1 cellular context compared by ENCODE assay signal in the genomic region with DNA sequence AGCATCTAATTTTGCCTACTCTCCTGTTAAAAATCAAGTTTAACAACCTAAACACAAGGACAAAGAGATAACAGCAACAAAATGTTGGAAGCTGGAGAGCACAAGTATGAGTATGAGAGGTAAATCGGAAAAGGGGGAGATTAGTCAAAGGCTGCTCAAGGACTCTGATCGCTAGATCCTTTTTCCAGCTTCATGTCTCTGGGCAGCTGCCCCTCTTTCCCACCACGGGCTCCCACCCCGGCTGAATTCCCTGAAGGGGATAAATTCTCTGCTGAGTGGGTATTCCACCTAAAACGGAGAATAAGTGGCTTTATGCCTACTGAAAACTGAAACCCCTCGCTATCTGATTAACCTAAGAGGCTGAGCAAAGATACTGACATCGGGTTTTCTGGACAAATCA.
TF ChIP-seq lines count a peak whose summit lies in the region.

No MANE protein-coding gene starts in this region.

TF ChIP-seq in H1, 55 proteins besides CTCF, POLR2A, EP300 and RAD21 (continued from another document):
- TF ChIP-seq, protein P1, sequence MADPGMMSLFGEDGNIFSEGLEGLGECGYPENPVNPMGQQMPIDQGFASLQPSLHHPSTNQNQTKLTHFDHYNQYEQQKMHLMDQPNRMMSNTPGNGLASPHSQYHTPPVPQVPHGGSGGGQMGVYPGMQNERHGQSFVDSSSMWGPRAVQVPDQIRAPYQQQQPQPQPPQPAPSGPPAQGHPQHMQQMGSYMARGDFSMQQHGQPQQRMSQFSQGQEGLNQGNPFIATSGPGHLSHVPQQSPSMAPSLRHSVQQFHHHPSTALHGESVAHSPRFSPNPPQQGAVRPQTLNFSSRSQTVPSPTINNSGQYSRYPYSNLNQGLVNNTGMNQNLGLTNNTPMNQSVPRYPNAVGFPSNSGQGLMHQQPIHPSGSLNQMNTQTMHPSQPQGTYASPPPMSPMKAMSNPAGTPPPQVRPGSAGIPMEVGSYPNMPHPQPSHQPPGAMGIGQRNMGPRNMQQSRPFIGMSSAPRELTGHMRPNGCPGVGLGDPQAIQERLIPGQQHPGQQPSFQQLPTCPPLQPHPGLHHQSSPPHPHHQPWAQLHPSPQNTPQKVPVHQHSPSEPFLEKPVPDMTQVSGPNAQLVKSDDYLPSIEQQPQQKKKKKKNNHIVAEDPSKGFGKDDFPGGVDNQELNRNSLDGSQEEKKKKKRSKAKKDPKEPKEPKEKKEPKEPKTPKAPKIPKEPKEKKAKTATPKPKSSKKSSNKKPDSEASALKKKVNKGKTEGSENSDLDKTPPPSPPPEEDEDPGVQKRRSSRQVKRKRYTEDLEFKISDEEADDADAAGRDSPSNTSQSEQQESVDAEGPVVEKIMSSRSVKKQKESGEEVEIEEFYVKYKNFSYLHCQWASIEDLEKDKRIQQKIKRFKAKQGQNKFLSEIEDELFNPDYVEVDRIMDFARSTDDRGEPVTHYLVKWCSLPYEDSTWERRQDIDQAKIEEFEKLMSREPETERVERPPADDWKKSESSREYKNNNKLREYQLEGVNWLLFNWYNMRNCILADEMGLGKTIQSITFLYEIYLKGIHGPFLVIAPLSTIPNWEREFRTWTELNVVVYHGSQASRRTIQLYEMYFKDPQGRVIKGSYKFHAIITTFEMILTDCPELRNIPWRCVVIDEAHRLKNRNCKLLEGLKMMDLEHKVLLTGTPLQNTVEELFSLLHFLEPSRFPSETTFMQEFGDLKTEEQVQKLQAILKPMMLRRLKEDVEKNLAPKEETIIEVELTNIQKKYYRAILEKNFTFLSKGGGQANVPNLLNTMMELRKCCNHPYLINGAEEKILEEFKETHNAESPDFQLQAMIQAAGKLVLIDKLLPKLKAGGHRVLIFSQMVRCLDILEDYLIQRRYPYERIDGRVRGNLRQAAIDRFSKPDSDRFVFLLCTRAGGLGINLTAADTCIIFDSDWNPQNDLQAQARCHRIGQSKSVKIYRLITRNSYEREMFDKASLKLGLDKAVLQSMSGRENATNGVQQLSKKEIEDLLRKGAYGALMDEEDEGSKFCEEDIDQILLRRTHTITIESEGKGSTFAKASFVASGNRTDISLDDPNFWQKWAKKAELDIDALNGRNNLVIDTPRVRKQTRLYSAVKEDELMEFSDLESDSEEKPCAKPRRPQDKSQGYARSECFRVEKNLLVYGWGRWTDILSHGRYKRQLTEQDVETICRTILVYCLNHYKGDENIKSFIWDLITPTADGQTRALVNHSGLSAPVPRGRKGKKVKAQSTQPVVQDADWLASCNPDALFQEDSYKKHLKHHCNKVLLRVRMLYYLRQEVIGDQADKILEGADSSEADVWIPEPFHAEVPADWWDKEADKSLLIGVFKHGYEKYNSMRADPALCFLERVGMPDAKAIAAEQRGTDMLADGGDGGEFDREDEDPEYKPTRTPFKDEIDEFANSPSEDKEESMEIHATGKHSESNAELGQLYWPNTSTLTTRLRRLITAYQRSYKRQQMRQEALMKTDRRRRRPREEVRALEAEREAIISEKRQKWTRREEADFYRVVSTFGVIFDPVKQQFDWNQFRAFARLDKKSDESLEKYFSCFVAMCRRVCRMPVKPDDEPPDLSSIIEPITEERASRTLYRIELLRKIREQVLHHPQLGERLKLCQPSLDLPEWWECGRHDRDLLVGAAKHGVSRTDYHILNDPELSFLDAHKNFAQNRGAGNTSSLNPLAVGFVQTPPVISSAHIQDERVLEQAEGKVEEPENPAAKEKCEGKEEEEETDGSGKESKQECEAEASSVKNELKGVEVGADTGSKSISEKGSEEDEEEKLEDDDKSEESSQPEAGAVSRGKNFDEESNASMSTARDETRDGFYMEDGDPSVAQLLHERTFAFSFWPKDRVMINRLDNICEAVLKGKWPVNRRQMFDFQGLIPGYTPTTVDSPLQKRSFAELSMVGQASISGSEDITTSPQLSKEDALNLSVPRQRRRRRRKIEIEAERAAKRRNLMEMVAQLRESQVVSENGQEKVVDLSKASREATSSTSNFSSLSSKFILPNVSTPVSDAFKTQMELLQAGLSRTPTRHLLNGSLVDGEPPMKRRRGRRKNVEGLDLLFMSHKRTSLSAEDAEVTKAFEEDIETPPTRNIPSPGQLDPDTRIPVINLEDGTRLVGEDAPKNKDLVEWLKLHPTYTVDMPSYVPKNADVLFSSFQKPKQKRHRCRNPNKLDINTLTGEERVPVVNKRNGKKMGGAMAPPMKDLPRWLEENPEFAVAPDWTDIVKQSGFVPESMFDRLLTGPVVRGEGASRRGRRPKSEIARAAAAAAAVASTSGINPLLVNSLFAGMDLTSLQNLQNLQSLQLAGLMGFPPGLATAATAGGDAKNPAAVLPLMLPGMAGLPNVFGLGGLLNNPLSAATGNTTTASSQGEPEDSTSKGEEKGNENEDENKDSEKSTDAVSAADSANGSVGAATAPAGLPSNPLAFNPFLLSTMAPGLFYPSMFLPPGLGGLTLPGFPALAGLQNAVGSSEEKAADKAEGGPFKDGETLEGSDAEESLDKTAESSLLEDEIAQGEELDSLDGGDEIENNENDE (IDR thresholded peaks at IDR 0.05; ENCODE audit: insufficient replicate concordance, low read length) = no peak
- TF ChIP-seq NANOG (IDR thresholded peaks at IDR 0.05; ENCODE audit: insufficient read depth, low read depth, low read length, poor library complexity, severe bottlenecking) (no peak), CREB1 (IDR thresholded peaks at IDR 0.05) (no peak), YY1 (IDR thresholded peaks at IDR 0.05; ENCODE audit: low read depth, low read length) (no peak), CHD2 (IDR thresholded peaks at IDR 0.05; ENCODE audit: low read length) (no peak), GTF2F1 (IDR thresholded peaks at IDR 0.05; ENCODE audit: borderline replicate concordance, low read depth, low read length) (no peak), CEBPB (IDR thresholded peaks at IDR 0.05; ENCODE audit: low read depth, low read length) (no peak), ASH2L (IDR thresholded peaks at IDR 0.05; ENCODE audit: low read length) (no peak), POLR2AphosphoS5 (IDR thresholded peaks at IDR 0.05; ENCODE audit: low read depth, low read length) (no peak), MAFK (IDR thresholded peaks at IDR 0.05; ENCODE audit: low read depth, low read length) (no peak), CHD1 (IDR thresholded peaks at IDR 0.05; ENCODE audit: low read depth, low read length) (no peak), CBX5 (IDR thresholded peaks at IDR 0.05; ENCODE audit: low read depth, low read length) (no peak), SIRT6 (IDR thresholded peaks at IDR 0.05; ENCODE audit: low read length) (no peak)
- TF ChIP-seq, protein P2, sequence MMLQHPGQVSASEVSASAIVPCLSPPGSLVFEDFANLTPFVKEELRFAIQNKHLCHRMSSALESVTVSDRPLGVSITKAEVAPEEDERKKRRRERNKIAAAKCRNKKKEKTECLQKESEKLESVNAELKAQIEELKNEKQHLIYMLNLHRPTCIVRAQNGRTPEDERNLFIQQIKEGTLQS (IDR thresholded peaks at IDR 0.05; ENCODE audit: insufficient read depth, low read depth, low read length) = no peak
